Comparison of ENCODE assay signal across 22 cellular contexts in the genomic region with DNA sequence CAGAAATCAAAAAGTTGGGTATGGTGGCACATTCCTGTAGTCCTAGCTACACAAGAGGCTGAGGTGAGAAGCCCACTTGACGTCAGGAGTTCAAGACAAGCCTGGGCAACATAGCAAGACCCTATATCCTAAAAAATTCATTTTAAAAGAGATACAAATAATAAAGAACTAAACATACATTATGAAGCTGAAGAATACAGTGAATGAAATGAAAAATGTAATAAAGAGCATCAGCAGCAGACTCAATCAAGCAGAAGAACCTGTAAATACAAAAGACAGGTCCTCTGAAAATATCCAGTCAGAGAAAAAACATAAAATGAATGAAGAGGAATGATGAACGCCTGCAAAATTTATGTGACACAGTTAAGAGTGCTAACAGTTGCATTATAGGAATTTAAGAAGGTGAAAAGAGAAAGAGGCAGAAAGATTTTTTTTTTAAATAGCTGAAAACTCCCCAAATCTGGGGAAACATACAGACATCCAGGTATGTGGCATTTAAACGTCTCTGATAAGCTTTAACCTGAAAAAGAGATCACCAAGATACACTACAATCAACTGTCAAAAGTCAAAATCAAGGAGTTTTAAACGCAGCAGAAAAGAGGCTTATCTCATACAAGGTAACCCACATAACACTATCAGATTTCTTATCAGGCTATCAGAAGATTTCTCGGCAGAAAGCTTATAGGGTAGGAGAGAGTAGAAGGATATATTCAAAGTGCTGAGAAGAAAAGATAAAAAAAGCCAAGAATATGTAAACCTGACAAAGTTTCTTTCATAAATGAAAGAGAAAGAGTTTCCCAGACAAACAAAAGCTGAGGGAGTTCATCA. TPM values are rescaled to one million over a fixed set of nuclear protein-coding genes. Genes with fewer than 3 reads are reported as not detected.
DNase-seq lines count a peak whose midpoint lies in the region; ATAC-seq, FAIRE-seq and TF ChIP-seq lines count a peak whose summit lies in the region.
"Had no signal": no experiment of that assay in that cellular context is flagged by ENCODE, and none has a peak within 500 bp of the region (broad histone marks: within the 10 kb centered on the region; RNA-seq: fewer than 3 reads in every experiment).

No MANE protein-coding gene starts in this region.

- H3K36me3 ChIP-seq in HepG2 (replicated peaks in 1 of 2; ENCODE audit: control insufficient read depth in 1 of 2, insufficient read depth in 2 of 2, low read length in 2 of 2) (no peaks in the 10 kb centered on the region), right lobe of liver (no peaks in the 10 kb centered on the region), endodermal cell (ENCODE audit: control insufficient read depth, insufficient read depth, low read length) (no peaks in the 10 kb centered on the region), spleen (no peaks in the 10 kb centered on the region)
- H3K36me3 ChIP-seq: BLaER1 treated with 17β-estradiol and CSF1 and Interleukin-3, amounts not matched to agents 10 nM and 100 nM had no signal

- BruUV-seq in HepG2 (replicated peaks; lab: Mats Ljungman, UMichigan): no TSS peak

- TF ChIP-seq EP300 in HepG2 (IDR thresholded peaks at IDR 0.05; ENCODE audit: low read depth in 2 of 2, low read length in 2 of 2) (no peak), HepG2 (CRISPR knock-in tag; IDR thresholded peaks at IDR 0.05; ENCODE audit: borderline replicate concordance) (no peak)

- TF ChIP-seq CTCF in HepG2 (CRISPR knock-in tag; IDR thresholded peaks at IDR 0.05) (no peak), right lobe of liver (IDR thresholded peaks at IDR 0.05) (no peak), endodermal cell (conservative IDR thresholded peaks at IDR 0.05) (no peak), spleen (IDR thresholded peaks at IDR 0.05 in 8 of 11, conservative IDR thresholded peaks at IDR 0.05 in 3 of 11) (no peak)

- DNase-seq in HepG2 (ENCODE audit: low spot score): no peak
- DNase-seq in right lobe of liver: no peak
- DNase-seq in Jurkat, Clone E6-1 (ENCODE audit: low read depth, low spot score): peak; percentile 46
- DNase-seq in endodermal cell: no peak
- no peak for DNase-seq in activated T-helper 1 cell treated with anti-CD3 and anti-CD28 coated beads, Interleukin-12 subunit alpha, Interleukin-12 subunit beta, Interleukin-2, Interleukin-4 antibody, amounts not matched to agents 30 ng/mL and 10 ng/mL and 1 ng/mL, durations not matched to agents 14 hours and 24 hours and 36 hours (ENCODE audit: low spot score)
- DNase-seq in spleen: no peak
- DNase-seq: AML-193; Caco-2; Calu3; CD4-positive, alpha-beta T cell; CD8-positive, alpha-beta T cell; DMS79 treated with DMSO at 0.1 percent for 48 hours; GF-D8 had no signal

- H3K27me3 ChIP-seq in HepG2 (ENCODE audit: control insufficient read depth in 1 of 2, insufficient read depth in 2 of 2, low read length in 2 of 2) (no peaks in the 10 kb centered on the region), right lobe of liver (no peaks in the 10 kb centered on the region), endodermal cell (ENCODE audit: control insufficient read depth, insufficient read depth, low read length, poor library complexity, severe bottlenecking) (no peaks in the 10 kb centered on the region), spleen (replicated peaks in 1 of 7) (peaks cover 0 to 7% (median 0%) of the 10 kb centered on the region in 7 donors)
- H3K27me3 ChIP-seq: BLaER1 treated with 17β-estradiol and CSF1 and Interleukin-3, amounts not matched to agents 10 nM and 100 nM had no signal

- H3K9me3 Mint-ChIP-seq in endodermal cell: peaks cover 4% of the 10 kb centered on the region
- H3K9me3 Mint-ChIP-seq in activated T-helper 1 cell treated with anti-CD3 and anti-CD28 coated beads, Interleukin-12 subunit alpha, Interleukin-12 subunit beta, Interleukin-2, Interleukin-4 antibody, amounts not matched to agents 30 ng/mL and 10 ng/mL and 1 ng/mL, durations not matched to agents 14 hours and 24 hours and 36 hours: peaks cover 12% of the 10 kb centered on the region

- WGBS in HepG2 (ENCODE audit: low lambda C conversion rate): 6% methylated on average over 5 of the region's 5 CpGs
- WGBS in right lobe of liver (ENCODE audit: insufficient coverage, low coverage, low lambda C conversion rate, missing lambda C conversion rate): 43% methylated on average over 5 of the region's 5 CpGs
- WGBS in endodermal cell (ENCODE audit: insufficient coverage in 1 of 2, insufficient read length in 1 of 2), 2 experiments: 60 to 82% methylated on average over 2 to 5 of the region's 5 CpGs
- 81 to 88% (median 86%) methylated on average over 5 of the region's 5 CpGs for WGBS in spleen, 5 donors

- H2AFZ ChIP-seq in HepG2 (ENCODE audit: low read length): no peak overlapping the region

- CTCF ChIA-PET in HepG2 (lab: Yijun Ruan, JAX; ENCODE audit: low intra/inter-chr PET ratio, low total read pairs): no interaction called here

- H3K27ac Mint-ChIP-seq in endodermal cell: no peak overlapping the region
- no peak overlapping the region for H3K27ac Mint-ChIP-seq in activated T-helper 1 cell treated with anti-CD3 and anti-CD28 coated beads, Interleukin-12 subunit alpha, Interleukin-12 subunit beta, Interleukin-2, Interleukin-4 antibody, amounts not matched to agents 30 ng/mL and 10 ng/mL and 1 ng/mL, durations not matched to agents 14 hours and 24 hours and 36 hours
- H3K27ac Mint-ChIP-seq: B cell; CD4-positive, alpha-beta T cell; CD8-positive, alpha-beta T cell had no signal

- intact Hi-C loops in HepG2 (cut with micrococcal nuclease; ENCODE audit: unreplicated experiment) (no loop called here), right lobe of liver (cut with DNase I) (no loop called here), spleen (cut with DNase I; ENCODE audit: low total_unique reads) (no loop called here)
- intact Hi-C loops in activated T-helper 1 cell treated with anti-CD3 and anti-CD28 coated beads, Interleukin-12 subunit alpha, Interleukin-12 subunit beta, Interleukin-2, Interleukin-4 antibody, amounts not matched to agents 30 ng/mL and 10 ng/mL and 1 ng/mL, durations not matched to agents 14 hours and 24 hours and 36 hours (cut with micrococcal nuclease): no loop called here

- H3K9ac ChIP-seq in HepG2 (ENCODE audit: insufficient read depth, low read depth, low read length): no peak overlapping the region
- no peak overlapping the region for H3K9ac ChIP-seq in endodermal cell (ENCODE audit: extremely low read depth, low read length, poor library complexity, severe bottlenecking)
- H3K9ac ChIP-seq: BLaER1 treated with 17β-estradiol and CSF1 and Interleukin-3, amounts not matched to agents 10 nM and 100 nM had no signal

- H3K27ac ChIP-seq in HepG2 (ENCODE audit: extremely low read length, insufficient read depth, low read length): no peak overlapping the region
- H3K27ac ChIP-seq in right lobe of liver: no peak overlapping the region
- no peak overlapping the region for H3K27ac ChIP-seq in endodermal cell (ENCODE audit: low read depth, low read length)
- no peak overlapping the region for H3K27ac ChIP-seq in spleen
- H3K27ac ChIP-seq: 22Rv1; A549; BLaER1 treated with 17β-estradiol and CSF1 and Interleukin-3, amounts not matched to agents 10 nM and 100 nM; C4-2B had no signal

- POLR2A ChIA-PET in HepG2 (lab: Yijun Ruan, JAX): no interaction called here

- no peak for ATAC-seq in HepG2
- no peak for ATAC-seq in right lobe of liver
- no peak for ATAC-seq in HG03439 (IDR thresholded peaks at IDR 0.05; ENCODE audit: unreplicated experiment)
- ATAC-seq: A549; CD8-positive, alpha-beta T cell had no signal

- peaks cover 15% of the 10 kb centered on the region for H3K27me3 Mint-ChIP-seq in endodermal cell (ENCODE audit: insufficient read depth)
- H3K27me3 Mint-ChIP-seq in activated T-helper 1 cell treated with anti-CD3 and anti-CD28 coated beads, Interleukin-12 subunit alpha, Interleukin-12 subunit beta, Interleukin-2, Interleukin-4 antibody, amounts not matched to agents 30 ng/mL and 10 ng/mL and 1 ng/mL, durations not matched to agents 14 hours and 24 hours and 36 hours (ENCODE audit: insufficient read depth): peaks cover 5% of the 10 kb centered on the region

- H3K9me3 ChIP-seq in HepG2 (ENCODE audit: low read length) (no peaks in the 10 kb centered on the region), right lobe of liver (peaks cover 0 to 3% (median 0%) of the 10 kb centered on the region in 4 donors), endodermal cell (ENCODE audit: control insufficient read depth, low read length) (peaks cover 28% of the 10 kb centered on the region), spleen (peaks cover 0 to 30% (median 21%) of the 10 kb centered on the region in 8 donors)

- no peak for FAIRE-seq in HepG2 (lab: Jason Lieb, UNC)
- FAIRE-seq: A549, D721Med, G401.6, GM12891 had no signal

- TF ChIP-seq POLR2A in HepG2 (IDR thresholded peaks at IDR 0.05; ENCODE audit: insufficient read depth in 1 of 2, low read depth in 2 of 2, low read length in 2 of 2) (no peak), right lobe of liver (IDR thresholded peaks at IDR 0.05) (no peak), spleen (IDR thresholded peaks at IDR 0.05) (no peak)

- peaks cover 1% of the 10 kb centered on the region for H3K36me3 Mint-ChIP-seq in endodermal cell (ENCODE audit: low read depth)
- peaks cover 2% of the 10 kb centered on the region for H3K36me3 Mint-ChIP-seq in activated T-helper 1 cell treated with anti-CD3 and anti-CD28 coated beads, Interleukin-12 subunit alpha, Interleukin-12 subunit beta, Interleukin-2, Interleukin-4 antibody, amounts not matched to agents 30 ng/mL and 10 ng/mL and 1 ng/mL, durations not matched to agents 14 hours and 24 hours and 36 hours (ENCODE audit: low read depth)
- H3K36me3 Mint-ChIP-seq: CD8-positive, alpha-beta T cell had no signal

- no peaks in the 10 kb centered on the region for H3K79me2 ChIP-seq in HepG2 (ENCODE audit: insufficient read depth, low read length)

- no peak for TF ChIP-seq RAD21 in HepG2 (CRISPR knock-in tag; IDR thresholded peaks at IDR 0.05)

- no peak overlapping the region for H3K4me2 ChIP-seq in HepG2 (ENCODE audit: low read depth, low read length)
- H3K4me2 ChIP-seq: A549; BLaER1 treated with 17β-estradiol and CSF1 and Interleukin-3, amounts not matched to agents 10 nM and 100 nM had no signal

- no peak overlapping the region for H3K4me3 Mint-ChIP-seq in endodermal cell
- H3K4me3 Mint-ChIP-seq in activated T-helper 1 cell treated with anti-CD3 and anti-CD28 coated beads, Interleukin-12 subunit alpha, Interleukin-12 subunit beta, Interleukin-2, Interleukin-4 antibody, amounts not matched to agents 30 ng/mL and 10 ng/mL and 1 ng/mL, durations not matched to agents 14 hours and 24 hours and 36 hours: no peak overlapping the region
- H3K4me3 Mint-ChIP-seq: B cell; CD4-positive, alpha-beta T cell; CD8-positive, alpha-beta T cell had no signal

- no peaks in the 10 kb centered on the region for H3K4me1 ChIP-seq in HepG2 (ENCODE audit: insufficient read depth, low read length)
- no peaks in the 10 kb centered on the region for H3K4me1 ChIP-seq in right lobe of liver
- no peaks in the 10 kb centered on the region for H3K4me1 ChIP-seq in endodermal cell (ENCODE audit: control insufficient read depth, insufficient read depth, low read length)
- H3K4me1 ChIP-seq in spleen: no peaks in the 10 kb centered on the region
- H3K4me1 ChIP-seq: A549, Caco-2 had no signal

- in situ Hi-C loops in HepG2 (cut with HindIII; ENCODE audit: extremely low pct_ligation_motif_present, low pct_unique_long_range_greater_than_20kb): loop anchor here (25.0 kb wide), 1 partner anchor 1512 kb away; a partner anchor contains a TSS

- no peaks in the 10 kb centered on the region for H4K20me1 ChIP-seq in HepG2 (ENCODE audit: insufficient read depth, low read length)
- H4K20me1 ChIP-seq: BLaER1 treated with 17β-estradiol and CSF1 and Interleukin-3, amounts not matched to agents 10 nM and 100 nM had no signal

- H3K4me1 Mint-ChIP-seq in endodermal cell: no peaks in the 10 kb centered on the region
- H3K4me1 Mint-ChIP-seq in activated T-helper 1 cell treated with anti-CD3 and anti-CD28 coated beads, Interleukin-12 subunit alpha, Interleukin-12 subunit beta, Interleukin-2, Interleukin-4 antibody, amounts not matched to agents 30 ng/mL and 10 ng/mL and 1 ng/mL, durations not matched to agents 14 hours and 24 hours and 36 hours (ENCODE audit: low read depth): peaks cover 5% of the 10 kb centered on the region
- H3K4me1 Mint-ChIP-seq: B cell had no signal

- H3K4me3 ChIP-seq in HepG2 (replicated peaks in 1 of 3; ENCODE audit: insufficient read depth in 1 of 3, low read depth in 2 of 3, low read length in 3 of 3) (no peak overlapping the region), right lobe of liver (no peak overlapping the region), endodermal cell (ENCODE audit: low read length) (peak overlapping the region; percentile 41), spleen (no peak overlapping the region)
- no peak overlapping the region for H3K4me3 ChIP-seq in Jurkat, Clone E6-1 (ENCODE audit: low read length)
- H3K4me3 ChIP-seq: A549; BLaER1 treated with 17β-estradiol and CSF1 and Interleukin-3, amounts not matched to agents 10 nM and 100 nM had no signal

RNA-seq across cellular contexts. Expression of a gene that starts 57.6 kb away (rescaled TPM):
- total RNA-seq in HepG2 (2016; rRNA removed; fragmentation: Illumina TruSeq; extraction: Trizol) (51.9 and 86.7 TPM in 2 replicates), right lobe of liver (10 to 100 TPM; 18.5 to 36.9 (median 31.4) TPM), endodermal cell (10 to 100 TPM; 61.7 to 90.3 TPM), spleen (10 to 100 TPM; 35.4 to 45.9 (median 40.3) TPM)
- total RNA-seq in HepG2 (2016; cell fraction: cytosol; rRNA removed; fragmentation: Illumina TruSeq; extraction: Trizol; ENCODE audit: low read depth): 6.9 and 8.1 TPM in 2 replicates
- 54.9 and 90.6 TPM in 2 replicates for total RNA-seq in HepG2 (2016; cell fraction: insoluble cytoplasmic fraction; rRNA removed; fragmentation: Illumina TruSeq; extraction: Trizol)
- 21.7 and 24.5 TPM in 2 replicates for total RNA-seq in HepG2 (2016; cell fraction: membrane; rRNA removed; fragmentation: Illumina TruSeq; extraction: Trizol)
- 52.8 and 60.1 TPM in 2 replicates for total RNA-seq in HepG2 (2016; cell fraction: nucleus; rRNA removed; fragmentation: Illumina TruSeq; extraction: Trizol)
- polyA plus RNA-seq in HepG2 (2011; rRNA removed) (35.6 and 48.5 TPM in 2 replicates), spleen (10 to 100 TPM; 11.9 to 16.4 (median 16.1) TPM)
- 30.9 and 35.4 TPM in 2 replicates for polyA plus RNA-seq in HepG2 (2011; cell fraction: cytosol; rRNA removed)
- polyA plus RNA-seq in HepG2 (2011; cell fraction: nucleus; rRNA removed): 30.6 and 35.0 TPM in 2 replicates
- polyA plus RNA-seq in HepG2 (2012): 33.3 and 37.5 TPM in 2 replicates
- 4.3 and 4.4 TPM in 2 replicates for polyA plus RNA-seq in HepG2 (2016; cell fraction: cytosol; fragmentation: Illumina TruSeq; extraction: Trizol; ENCODE audit: low read depth)
- polyA plus RNA-seq in HepG2 (2016; cell fraction: insoluble cytoplasmic fraction; fragmentation: Illumina TruSeq; extraction: Trizol; ENCODE audit: low read depth): 82.0 and 92.5 TPM in 2 replicates
- polyA plus RNA-seq in HepG2 (2016; cell fraction: membrane; fragmentation: Illumina TruSeq; extraction: Trizol; ENCODE audit: low read depth): 10.4 and 12.0 TPM in 2 replicates
- polyA plus RNA-seq in HepG2 (2016; cell fraction: nucleus; fragmentation: Illumina TruSeq; extraction: Trizol; ENCODE audit: insufficient read depth, low read depth): 56.8 and 58.4 TPM in 2 replicates
- 104 and 160 TPM in 2 replicates for polyA minus RNA-seq in HepG2 (2011; rRNA and poly(A)+ RNA removed; ENCODE audit: low replicate concordance)
- polyA minus RNA-seq in HepG2 (2011; cell fraction: cytosol; rRNA and poly(A)+ RNA removed): 50.1 and 53.5 TPM in 2 replicates
- polyA minus RNA-seq in HepG2 (2011; cell fraction: nucleus; rRNA and poly(A)+ RNA removed): 87.8 and 115 TPM in 2 replicates
- polyA plus RNA-seq in Jurkat, Clone E6-1 (2012; ENCODE audit: insufficient read depth, insufficient read length): 48.3 TPM
- polyA plus RNA-seq in endodermal cell (2013, experiment 1 of 2): 45.5 TPM
- polyA plus RNA-seq in endodermal cell (2013, experiment 2 of 2): 46.4 TPM
- total RNA-seq in activated T-helper 1 cell treated with anti-CD3 and anti-CD28 coated beads, Interleukin-12 subunit alpha, Interleukin-12 subunit beta, Interleukin-2, Interleukin-4 antibody, amounts not matched to agents 30 ng/mL and 10 ng/mL and 1 ng/mL, durations not matched to agents 14 hours and 24 hours and 36 hours: 52.9 and 59.7 TPM in 2 replicates
